8 cellular contexts compared by ENCODE assay signal in the genomic region with DNA sequence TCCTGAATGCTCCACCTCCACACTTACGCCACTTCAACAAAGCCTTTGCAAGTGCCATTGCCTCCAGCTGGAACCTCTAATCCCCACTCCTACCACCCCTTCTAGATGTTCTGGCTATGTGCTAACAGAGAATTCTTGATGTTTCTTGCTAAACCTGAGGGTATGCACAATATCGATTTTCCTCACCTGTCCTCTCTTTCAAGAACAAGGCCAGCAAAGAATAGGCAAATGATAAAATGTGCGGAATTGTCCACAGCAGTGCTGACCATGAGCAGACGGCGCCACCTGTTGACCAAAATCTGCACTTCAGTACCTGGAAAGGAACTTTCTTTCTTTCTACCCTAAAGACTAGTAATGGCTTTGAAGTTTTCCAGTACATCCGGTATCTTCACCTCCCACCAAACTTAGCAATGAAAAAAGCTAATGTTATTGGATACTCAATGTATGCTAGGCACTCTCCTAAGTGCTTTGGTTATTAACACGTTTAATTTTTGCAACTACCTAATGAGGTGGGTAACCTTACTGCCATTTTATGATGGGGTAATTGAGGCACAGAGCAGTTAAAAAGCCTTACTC. TPM values are rescaled to one million over a fixed set of nuclear protein-coding genes. Genes with fewer than 3 reads are reported as not detected.
DNase-seq lines count a peak whose midpoint lies in the region; ATAC-seq lines count a peak whose summit lies in the region.

No MANE protein-coding gene starts in this region.

- peaks cover 23% of the 10 kb centered on the region for H3K4me1 ChIP-seq in CD4-positive, alpha-beta memory T cell (ENCODE audit: insufficient read depth, low read length)

- POLR2A ChIA-PET in CD4-positive, alpha-beta memory T cell (lab: Charles Lee; ENCODE audit: partially characterized antibody), result interaction anchor here (1.1 to 3.1 kb wide), 4 partner anchors 12 to 69 kb away, joined by 5 to 30 read pairs (median 17); a partner anchor contains a TSS

- H3K4me3 Mint-ChIP-seq in CD4-positive, alpha-beta memory T cell, result peak overlapping the region in 1 of 8 donors; percentile 52

- H3K36me3 Mint-ChIP-seq in CD4-positive, alpha-beta memory T cell, result peaks cover 0 to 19% of the 10 kb centered on the region in 2 donors

- H3K9me3 ChIP-seq in CD4-positive, alpha-beta memory T cell (ENCODE audit: control insufficient read depth in 1 of 2, low read length in 2 of 2), result no peaks in the 10 kb centered on the region

- intact Hi-C loops in CD4-positive, alpha-beta memory T cell (cut with micrococcal nuclease), result loop anchor here (1.0 kb wide), 4 partner anchors 13 to 182 kb away; no protein-coding TSS in a partner anchor

- peaks cover 0 to 2% (median 0%) of the 10 kb centered on the region in 8 donors for H3K9me3 Mint-ChIP-seq in CD4-positive, alpha-beta memory T cell

- peaks cover 9 to 34% (median 26%) of the 10 kb centered on the region in 4 donors for H3K4me1 Mint-ChIP-seq in CD4-positive, alpha-beta memory T cell

- peaks cover 7% of the 10 kb centered on the region for H3K36me3 ChIP-seq in CD4-positive, alpha-beta memory T cell (ENCODE audit: insufficient read depth, low read length)

- H3K4me3 ChIP-seq in CD4-positive, alpha-beta memory T cell (ENCODE audit: low read length in 2 of 2), result no peak overlapping the region

- H3K27me3 ChIP-seq in CD4-positive, alpha-beta memory T cell (ENCODE audit: insufficient read depth, low read length), result no peaks in the 10 kb centered on the region

- no peaks in the 10 kb centered on the region for H3K27me3 Mint-ChIP-seq in CD4-positive, alpha-beta memory T cell

- H3K27ac ChIP-seq in CD4-positive, alpha-beta memory T cell (ENCODE audit: low read depth, low read length), result no peak overlapping the region

- H3K27ac Mint-ChIP-seq in CD4-positive, alpha-beta memory T cell, result peak overlapping the region in 5 of 7 donors; percentile 2 to 71 (median 43)

- DNase-seq in CD4-positive, alpha-beta memory T cell, result peak; percentile 59 to 69 (median 65)
- DNase-seq in HK-2 (ENCODE audit: unreplicated experiment), result peak; percentile 51
- peak; percentile 43 for DNase-seq in RPMI7951 (ENCODE audit: low read depth)
- peak; percentile 52 for DNase-seq in activated T-helper 9 cell treated with anti-CD3 and anti-CD28 coated beads, Interleukin-2, amount 50 U/mL, for 16 hours (ENCODE audit: low read depth)
- DNase-seq in germinal center (ENCODE audit: low spot score), result peak; percentile 49
- peak; percentile 52 for DNase-seq in pons (ENCODE audit: low spot score)
- peak; percentile 78 for DNase-seq in ureter (ENCODE audit: low spot score)

- CTCF ChIA-PET in CD4-positive, alpha-beta memory T cell (lab: Charles Lee; ENCODE audit: partially characterized antibody), result interaction anchor here (0.7 to 25.5 kb wide), 32 partner anchors 9 to 274 kb away, joined by 3 to 848 read pairs (median 4); a partner anchor contains a TSS

- no peak for ATAC-seq in HG02763 (IDR thresholded peaks at IDR 0.05; ENCODE audit: unreplicated experiment)

RNA-seq across cellular contexts. Expression of a gene that starts 3.4 kb away (rescaled TPM):
- 10 to 100 TPM; 30.4 to 34.6 TPM for total RNA-seq in CD4-positive, alpha-beta memory T cell
- 10 to 100 TPM; 53.1 to 62.1 TPM for polyA plus RNA-seq in CD4-positive, alpha-beta memory T cell
- 83.3 and 89.8 TPM in 2 replicates for total RNA-seq in RPMI7951 (2014; rRNA removed; shearing (Covaris generic))
- total RNA-seq in ureter, result 50.5 TPM

RNA-seq across cellular contexts. Expression of a gene that starts 10.3 kb away (rescaled TPM):
- not detected for total RNA-seq in CD4-positive, alpha-beta memory T cell
- under 1 TPM in 1 of 2 donors, not detected in 1; 0.55 TPM for polyA plus RNA-seq in CD4-positive, alpha-beta memory T cell
- total RNA-seq in RPMI7951 (2014; rRNA removed; shearing (Covaris generic)), result not detected in 2 replicates
- total RNA-seq in ureter, result not detected

RNA-seq across cellular contexts. Expression of a gene that starts 11.6 kb away (rescaled TPM):
- 10 to 100 TPM; 18.1 to 21.7 TPM for total RNA-seq in CD4-positive, alpha-beta memory T cell
- polyA plus RNA-seq in CD4-positive, alpha-beta memory T cell, result 10 to 100 TPM; 14.8 to 19.1 TPM
- 6.5 and 7.3 TPM in 2 replicates for total RNA-seq in RPMI7951 (2014; rRNA removed; shearing (Covaris generic))
- 10.4 TPM for total RNA-seq in ureter

RNA-seq across cellular contexts. Expression of a gene that starts 40.3 kb away (rescaled TPM):
- 10 to 100 TPM; 79.7 to 82.9 TPM for total RNA-seq in CD4-positive, alpha-beta memory T cell
- polyA plus RNA-seq in CD4-positive, alpha-beta memory T cell, result 100 to 1,000 TPM; 257 to 320 TPM
- 57.7 and 62.9 TPM in 2 replicates for total RNA-seq in RPMI7951 (2014; rRNA removed; shearing (Covaris generic))
- total RNA-seq in ureter, result 83.1 TPM
